ENCODE assay signal across 20 cellular contexts in the genomic region with DNA sequence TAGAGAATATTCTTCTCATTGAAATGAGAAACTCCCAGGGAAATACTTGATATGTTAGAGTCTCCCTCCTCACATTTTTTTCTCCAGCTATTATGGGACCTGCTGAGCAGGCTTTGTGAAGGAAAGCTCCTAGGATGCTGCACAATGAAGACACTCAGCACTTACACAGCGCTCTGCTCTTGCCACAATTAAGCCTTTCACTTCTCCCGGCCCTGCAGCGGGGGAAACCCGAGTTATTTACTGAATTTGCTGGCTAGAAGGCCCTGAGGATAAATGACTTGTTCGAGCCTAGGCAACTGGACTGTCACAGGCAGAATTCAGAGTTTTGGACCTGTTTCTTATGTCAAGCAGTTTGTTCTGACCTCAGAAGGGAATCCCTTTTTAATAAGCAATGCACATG.
DNase-seq lines count a peak whose midpoint lies in the region; ATAC-seq lines count a peak whose summit lies in the region.
"Had no signal": no experiment of that assay in that cellular context is flagged by ENCODE, and none has a peak within 500 bp of the region (broad histone marks: within the 10 kb centered on the region; RNA-seq: fewer than 3 reads in every experiment).

No MANE protein-coding gene starts in this region.

- DNase-seq in cerebellum (ENCODE audit: low spot score) (peak; percentile 6), inferior parietal cortex (ENCODE audit: extremely low spot score) (peak; percentile 74), retina (peak; percentile 42), NCI-H2171 treated with DMSO at 0.1 percent for 48 hours (lab: John Stamatoyannopoulos, UW) (no peak), activated gamma-delta T cell treated with Interleukin-2 at 50 U/mL for 16 hours (no peak), left colon (no peak)
- DNase-seq: activated naive CD4-positive, alpha-beta T cell treated with anti-CD3 and anti-CD28 coated beads for 36 hours; cortex of kidney; DMS79 treated with DMSO at 0.1 percent for 48 hours; GOT3; immature natural killer cell; natural killer cell; NCI-H2029; NCI-H510A treated with DMSO at 0.1 percent for 48 hours; stimulated activated CD4-positive, alpha-beta T cell treated with anti-CD3 and anti-CD28 coated beads, Interleukin-15, amount 100 ng/mL, for 24 hours; stimulated activated naive CD8-positive, alpha-beta T cell treated with anti-CD3 and anti-CD28 coated beads, Interleukin-15, Interleukin-2, amounts not matched to agents 100 U/mL and 50 U/mL, for 24 hours; upper lobe of right lung had no signal

- no peaks in the 10 kb centered on the region for H3K36me3 ChIP-seq in HUES64 (ENCODE audit: insufficient read depth, low read length)
- H3K36me3 ChIP-seq: upper lobe of right lung had no signal

- H3K27me3 ChIP-seq in HUES64 (ENCODE audit: insufficient read depth, low read length): no peaks in the 10 kb centered on the region
- H3K27me3 ChIP-seq: upper lobe of right lung had no signal

- intact Hi-C loops in left colon (cut with DNase I, micrococcal nuclease): loop anchor here in 1 of 2 donors (5.0 kb wide), 1 partner anchor 88 kb away; no protein-coding TSS in a partner anchor

- peaks cover 31% of the 10 kb centered on the region for H3K4me1 ChIP-seq in HUES64 (ENCODE audit: insufficient read depth, low read length)
- H3K4me1 ChIP-seq: upper lobe of right lung had no signal

- 13% methylated on average over 5 of the region's 5 CpGs for WGBS in HUES64

- H3K9me3 ChIP-seq in HUES64 (ENCODE audit: insufficient read depth, low read depth, low read length): peaks cover 13% of the 10 kb centered on the region; the same call in 1 of the 2 replicates
- H3K9me3 ChIP-seq: upper lobe of right lung had no signal

- H3K27ac ChIP-seq in HUES64 (ENCODE audit: low read depth, low read length): peak overlapping the region; percentile 86
- H3K27ac ChIP-seq: upper lobe of right lung had no signal

- H3K9ac ChIP-seq in HUES64 (ENCODE audit: low read depth, low read length): no peak overlapping the region

- ATAC-seq in HG02610 (IDR thresholded peaks at IDR 0.05; ENCODE audit: unreplicated experiment) (no peak), left colon (no peak)
- ATAC-seq: K562, natural killer cell, upper lobe of right lung had no signal

- H3K4me3 ChIP-seq in HUES64 (ENCODE audit: low read length): no peak overlapping the region
- H3K4me3 ChIP-seq: K562, upper lobe of right lung had no signal

Comparison
In these comparisons a context has a peak if more than half of its experiments do, and no peak if none do; other contexts are left out.
1. DNase-seq: peak in cerebellum (single experiment), inferior parietal cortex (single experiment) and retina (single experiment); none in NCI-H2171 treated with DMSO at 0.1 percent for 48 hours (single experiment), activated gamma-delta T cell treated with Interleukin-2 at 50 U/mL for 16 hours (single experiment) and left colon (0 of 2).